14 cellular contexts compared by ENCODE assay signal in the genomic region with DNA sequence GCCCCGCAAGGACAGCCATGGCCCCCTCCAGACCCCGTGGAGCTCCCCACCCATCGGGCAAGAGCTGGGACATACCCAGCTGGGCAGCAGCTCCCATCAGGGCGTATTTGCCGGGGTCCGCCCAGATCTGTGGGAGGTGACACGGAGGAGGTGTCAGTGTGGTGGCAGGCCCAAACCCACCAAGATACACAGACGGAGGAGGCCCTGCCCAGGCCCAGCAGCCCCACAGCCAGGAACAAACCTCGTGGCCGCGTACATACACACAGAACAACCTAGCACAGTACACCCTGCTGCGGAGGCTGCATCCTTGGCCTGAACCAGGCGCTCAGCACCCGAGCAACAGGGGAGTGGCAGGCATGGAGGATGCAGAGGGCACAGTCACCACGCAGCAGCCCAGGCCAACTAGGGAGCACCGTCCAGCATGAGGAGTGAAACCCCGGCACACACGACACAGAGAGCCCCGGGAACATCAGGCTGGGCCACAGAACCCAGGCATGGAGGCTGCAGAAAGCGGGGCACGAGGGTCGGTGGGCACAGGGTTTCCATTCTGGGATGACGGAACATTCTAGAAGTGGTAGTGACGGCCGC. TPM values are rescaled to one million over a fixed set of nuclear protein-coding genes. Genes with fewer than 3 reads are reported as not detected.
DNase-seq lines count a peak whose midpoint lies in the region; ATAC-seq and TF ChIP-seq lines count a peak whose summit lies in the region.
"Had no signal": no experiment of that assay in that cellular context is flagged by ENCODE, and none has a peak within 500 bp of the region (broad histone marks: within the 10 kb centered on the region; RNA-seq: fewer than 3 reads in every experiment).

No MANE protein-coding gene starts in this region.

- no peak overlapping the region for H3K23ac ChIP-seq in IMR-90 (ENCODE audit: low read depth, low read length)

- no peaks in the 10 kb centered on the region for H3K79me1 ChIP-seq in IMR-90 (ENCODE audit: low read depth in 1 of 2, low read length in 2 of 2)

- no peak for TF ChIP-seq CTCF in IMR-90 (conservative IDR thresholded peaks at IDR 0.05; ENCODE audit: low read depth, low read length)
- no peak for TF ChIP-seq CTCF in osteocyte (IDR thresholded peaks at IDR 0.05)

- ATAC-seq in IMR-90 (ENCODE audit: low read depth) = no peak
- ATAC-seq in stimulated activated effector memory CD8-positive, alpha-beta T cell treated with anti-CD3 and anti-CD28 coated beads, Interleukin-12 subunit alpha, Interleukin-12 subunit beta, amount 100 ng/mL, for 72 hours = no peak
- ATAC-seq: CD8-positive, alpha-beta T cell had no signal

- no peak overlapping the region for H3K27ac ChIP-seq in IMR-90 (ENCODE audit: insufficient read depth, low read length)
- H3K27ac ChIP-seq in angular gyrus (ENCODE audit: low read depth, low read length) = peak overlapping the region; percentile 48

- in situ Hi-C loops in IMR-90 (cut with MboI; ENCODE audit: low sequenced_read_pairs) = no loop called here

- H3K9me1 ChIP-seq in IMR-90 (ENCODE audit: insufficient read depth, low read length) = no peaks in the 10 kb centered on the region

- H4K20me1 ChIP-seq in IMR-90 (ENCODE audit: insufficient read depth, low read length) = no peaks in the 10 kb centered on the region

- H4K91ac ChIP-seq in IMR-90 (ENCODE audit: insufficient read depth, low read depth, low read length) = no peak overlapping the region

- no peak overlapping the region for H4K8ac ChIP-seq in IMR-90 (ENCODE audit: low read depth in 2 of 2, low read length in 2 of 2)

- no peak overlapping the region for H2BK5ac ChIP-seq in IMR-90 (ENCODE audit: low read depth, low read length, poor library complexity, severe bottlenecking)

- POLR2A ChIA-PET in IMR-90 (lab: Charles Lee; ENCODE audit: unreplicated experiment) = no interaction called here

- no peak overlapping the region for H3K56ac ChIP-seq in IMR-90 (ENCODE audit: extremely low read depth, insufficient read depth, low read length)

- H4K5ac ChIP-seq in IMR-90 (ENCODE audit: low read depth, low read length) = no peak overlapping the region

- intact Hi-C loops in IMR-90 (cut with micrococcal nuclease) = no loop called here

- no peak overlapping the region for H3K9ac ChIP-seq in IMR-90 (ENCODE audit: low read depth, low read length)

- H3K4me1 ChIP-seq in IMR-90 (ENCODE audit: control insufficient read depth, insufficient read depth, low read length) = no peaks in the 10 kb centered on the region

- no peak overlapping the region for H3K4me2 ChIP-seq in IMR-90 (ENCODE audit: low read depth, low read length)
- H3K4me2 ChIP-seq: BLaER1 treated with 17β-estradiol and CSF1 and Interleukin-3, amounts not matched to agents 10 nM and 100 nM had no signal

- H3K14ac ChIP-seq in IMR-90 (replicated peaks; ENCODE audit: low read depth, low read length) = no peak overlapping the region

- H2AFZ ChIP-seq in IMR-90 (replicated peaks; ENCODE audit: low read length, poor library complexity) = no peak overlapping the region

- no peaks in the 10 kb centered on the region for H3K27me3 ChIP-seq in IMR-90 (ENCODE audit: control insufficient read depth, insufficient read depth, low read length)
- H3K27me3 ChIP-seq: BLaER1 treated with 17β-estradiol and CSF1 and Interleukin-3, amounts not matched to agents 10 nM and 100 nM had no signal

- no TSS peak for BruUV-seq in IMR-90 (replicated peaks; lab: Mats Ljungman, UMichigan)

- DNase-seq in IMR-90 (no peak), NCI-H446 (lab: John Stamatoyannopoulos, UW) (no peak), osteocyte (ENCODE audit: extremely low spot score, unreplicated experiment) (no peak)
- DNase-seq in stimulated activated effector memory CD8-positive, alpha-beta T cell treated with anti-CD3 and anti-CD28 coated beads, Interleukin-12 subunit alpha, Interleukin-12 subunit beta, amount 100 ng/mL, for 72 hours (ENCODE audit: low spot score in 2 of 2) = no peak
- DNase-seq: Calu3; CD8-positive, alpha-beta T cell; DMS79 treated with DMSO at 0.1 percent for 48 hours; GF-D8; GOT3; H9 had no signal

- CTCF ChIA-PET in IMR-90 (lab: Yijun Ruan, JAX) = no interaction called here

- no peak overlapping the region for H2BK20ac ChIP-seq in IMR-90 (ENCODE audit: low read depth, low read length)

- no peak overlapping the region for H2AK5ac ChIP-seq in IMR-90 (ENCODE audit: low read depth, low read length)

- dilution Hi-C loops in IMR-90 (cut with HindIII; ENCODE audit: low sequenced_read_pairs, unreplicated experiment) = no loop called here

- no peak overlapping the region for H2BK120ac ChIP-seq in IMR-90 (ENCODE audit: low read depth, low read length)

- no peaks in the 10 kb centered on the region for H3K9me3 ChIP-seq in IMR-90 (ENCODE audit: control insufficient read depth, insufficient read depth, low read length)
- H3K9me3 ChIP-seq: BLaER1 treated with 17β-estradiol and CSF1 and Interleukin-3, amounts not matched to agents 10 nM and 100 nM had no signal

- H3K4me3 Mint-ChIP-seq in stimulated activated effector memory CD8-positive, alpha-beta T cell treated with anti-CD3 and anti-CD28 coated beads, Interleukin-12 subunit alpha, Interleukin-12 subunit beta, amount 100 ng/mL, for 72 hours = no peak overlapping the region
- H3K4me3 Mint-ChIP-seq in osteocyte (ENCODE audit: unreplicated experiment) = no peak overlapping the region
- H3K4me3 Mint-ChIP-seq: B cell; CD8-positive, alpha-beta T cell; H9 had no signal

- H3K4me1 Mint-ChIP-seq in stimulated activated effector memory CD8-positive, alpha-beta T cell treated with anti-CD3 and anti-CD28 coated beads, Interleukin-12 subunit alpha, Interleukin-12 subunit beta, amount 100 ng/mL, for 72 hours = no peaks in the 10 kb centered on the region
- H3K4me1 Mint-ChIP-seq in osteocyte (ENCODE audit: unreplicated experiment) = no peaks in the 10 kb centered on the region
- H3K4me1 Mint-ChIP-seq: H9 had no signal

- no peak overlapping the region for H3K4me3 ChIP-seq in IMR-90 (ENCODE audit: insufficient read depth, low read depth, low read length)
- H3K4me3 ChIP-seq: BLaER1 treated with 17β-estradiol and CSF1 and Interleukin-3, amounts not matched to agents 10 nM and 100 nM had no signal

- TF ChIP-seq RAD21 in IMR-90 (IDR thresholded peaks at IDR 0.05; ENCODE audit: low read length) = no peak

- H3K27ac Mint-ChIP-seq in stimulated activated effector memory CD8-positive, alpha-beta T cell treated with anti-CD3 and anti-CD28 coated beads, Interleukin-12 subunit alpha, Interleukin-12 subunit beta, amount 100 ng/mL, for 72 hours = peak overlapping the region; percentile 32
- no peak overlapping the region for H3K27ac Mint-ChIP-seq in osteocyte (ENCODE audit: unreplicated experiment)
- H3K27ac Mint-ChIP-seq: CD8-positive, alpha-beta T cell had no signal

- no peak overlapping the region for H3K18ac ChIP-seq in IMR-90 (ENCODE audit: low read depth, low read length)

- H3K36me3 ChIP-seq in IMR-90 (ENCODE audit: control insufficient read depth, insufficient read depth, low read length) = peaks cover 43% of the 10 kb centered on the region

- TF ChIP-seq POLR2A in IMR-90 (IDR thresholded peaks at IDR 0.05; ENCODE audit: low read depth, low read length) = no peak

- H2BK15ac ChIP-seq in IMR-90 (ENCODE audit: low read depth, low read length) = no peak overlapping the region

- WGBS in IMR-90 (ENCODE audit: extremely low coverage in 2 of 2, insufficient read length in 1 of 2), 2 experiments = 97% methylated on average over 6 of the region's 25 CpGs; no CpG with 5 or more reads in 1 of the 2 experiments

- peaks cover 6% of the 10 kb centered on the region for H3K36me3 Mint-ChIP-seq in stimulated activated effector memory CD8-positive, alpha-beta T cell treated with anti-CD3 and anti-CD28 coated beads, Interleukin-12 subunit alpha, Interleukin-12 subunit beta, amount 100 ng/mL, for 72 hours
- H3K36me3 Mint-ChIP-seq in osteocyte (ENCODE audit: unreplicated experiment) = peaks cover 14% of the 10 kb centered on the region

- H2AK9ac ChIP-seq in IMR-90 (replicated peaks; ENCODE audit: low read depth, low read length, poor library complexity) = peak overlapping the region; percentile 76

- no peak overlapping the region for H3K4ac ChIP-seq in IMR-90 (ENCODE audit: low read depth, low read length)

- no peaks in the 10 kb centered on the region for H3K27me3 Mint-ChIP-seq in osteocyte (ENCODE audit: unreplicated experiment)
- H3K27me3 Mint-ChIP-seq: B cell had no signal

- no peaks in the 10 kb centered on the region for H3K9me3 Mint-ChIP-seq in stimulated activated effector memory CD8-positive, alpha-beta T cell treated with anti-CD3 and anti-CD28 coated beads, Interleukin-12 subunit alpha, Interleukin-12 subunit beta, amount 100 ng/mL, for 72 hours
- H3K9me3 Mint-ChIP-seq in osteocyte (ENCODE audit: unreplicated experiment) = no peaks in the 10 kb centered on the region
- H3K9me3 Mint-ChIP-seq: CD8-positive, alpha-beta T cell; H9 had no signal

TF ChIP-seq in IMR-90, 13 proteins besides CTCF, POLR2A, EP300 and RAD21 (continues in another document):
- no peak for TF ChIP-seq SMC3 (IDR thresholded peaks at IDR 0.05; ENCODE audit: low read depth, low read length)
- TF ChIP-seq RFX5 (IDR thresholded peaks at IDR 0.05; ENCODE audit: low read depth, low read length) = no peak

RNA-seq across cellular contexts. Expression of gene CCDC154, which starts 4.9 kb away (rescaled TPM):
- total RNA-seq in IMR-90 (2012; rRNA removed) = under 0.01 TPM in 1 of 2 replicates, not detected in the other
- polyA plus RNA-seq in IMR-90 (2012; rRNA removed) = 0.09 TPM in 1 of 2 replicates, not detected in the other
- polyA plus RNA-seq in IMR-90 (2012; cell fraction: cytosol; rRNA removed) = 0.08 and 0.14 TPM in 2 replicates
- polyA plus RNA-seq in IMR-90 (2012; cell fraction: nucleus; rRNA removed; ENCODE audit: low replicate concordance) = 0.56 and 1.3 TPM in 2 replicates
- total RNA-seq in osteocyte = 1.0 and 2.5 TPM in 2 replicates

RNA-seq across cellular contexts. Expression of gene PERCC1, which starts 18.4 kb away (rescaled TPM):
- not detected in 2 replicates for total RNA-seq in IMR-90 (2012; rRNA removed)
- polyA plus RNA-seq in IMR-90 (2012; rRNA removed) = not detected in 2 replicates
- not detected in 2 replicates for polyA plus RNA-seq in IMR-90 (2012; cell fraction: cytosol; rRNA removed)
- polyA plus RNA-seq in IMR-90 (2012; cell fraction: nucleus; rRNA removed; ENCODE audit: low replicate concordance) = not detected in 2 replicates
- not detected in 2 replicates for total RNA-seq in osteocyte
- total RNA-seq: A172, Calu3, H9 had no signal

RNA-seq across cellular contexts. Expression of gene CLCN7, which starts 25.5 kb away (rescaled TPM):
- total RNA-seq in IMR-90 (2012; rRNA removed) (10.8 TPM in 2 replicates), osteocyte (177 and 179 TPM in 2 replicates)
- polyA plus RNA-seq in IMR-90 (2012; rRNA removed) = 45.2 and 52.9 TPM in 2 replicates
- polyA plus RNA-seq in IMR-90 (2012; cell fraction: cytosol; rRNA removed) = 20.3 and 36.5 TPM in 2 replicates
- 84.9 and 258 TPM in 2 replicates for polyA plus RNA-seq in IMR-90 (2012; cell fraction: nucleus; rRNA removed; ENCODE audit: low replicate concordance)

RNA-seq across cellular contexts. Expression of gene UQCC4, which starts 28.7 kb away (rescaled TPM):
- total RNA-seq in IMR-90 (2012; rRNA removed) = 15.1 and 18.1 TPM in 2 replicates
- 17.2 and 21.2 TPM in 2 replicates for polyA plus RNA-seq in IMR-90 (2012; rRNA removed)
- polyA plus RNA-seq in IMR-90 (2012; cell fraction: cytosol; rRNA removed) = 26.3 and 43.4 TPM in 2 replicates
- polyA plus RNA-seq in IMR-90 (2012; cell fraction: nucleus; rRNA removed; ENCODE audit: low replicate concordance) = 13.6 and 15.9 TPM in 2 replicates
- total RNA-seq in osteocyte = 9.7 and 10.1 TPM in 2 replicates

RNA-seq across cellular contexts. Expression of gene UNKL, which starts 34.8 kb away (rescaled TPM):
- total RNA-seq in IMR-90 (2012; rRNA removed) (3.6 and 4.1 TPM in 2 replicates), osteocyte (28.4 and 34.4 TPM in 2 replicates)
- 13.3 and 15.1 TPM in 2 replicates for polyA plus RNA-seq in IMR-90 (2012; rRNA removed)
- polyA plus RNA-seq in IMR-90 (2012; cell fraction: cytosol; rRNA removed) = 12.7 and 18.2 TPM in 2 replicates
- 40.8 and 67.0 TPM in 2 replicates for polyA plus RNA-seq in IMR-90 (2012; cell fraction: nucleus; rRNA removed; ENCODE audit: low replicate concordance)

Comparison
In these comparisons a context has a peak if more than half of its experiments do, and no peak if none do; other contexts are left out.
1. RNA of gene CLCN7, which starts 25.5 kb away (total RNA-seq): 177 to 179 TPM in osteocyte; 10.8 TPM in IMR-90; every median in the first group is over 10 times any median in the second.